13 cellular contexts compared by ENCODE assay signal in the genomic region with DNA sequence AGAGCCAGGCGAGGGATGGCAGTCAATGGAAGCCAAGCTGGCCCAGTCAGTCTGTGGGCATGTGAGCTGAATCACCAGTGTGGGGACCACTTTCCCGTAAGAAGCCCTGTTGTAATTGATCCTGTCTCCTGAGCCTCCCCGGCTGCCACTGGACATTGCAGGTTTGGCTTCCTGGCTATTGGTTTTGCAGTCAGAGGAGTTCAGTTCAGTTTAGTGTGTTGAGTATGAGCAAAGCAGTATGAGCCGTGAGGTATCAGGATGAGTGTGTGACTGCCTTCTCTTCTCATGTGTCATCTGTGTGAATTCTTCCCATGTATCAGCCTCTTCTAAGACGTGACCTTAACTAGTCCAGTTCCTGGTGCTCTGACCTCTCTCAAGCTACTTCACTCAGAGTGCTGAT.
DNase-seq lines count a peak whose midpoint lies in the region; ATAC-seq and TF ChIP-seq lines count a peak whose summit lies in the region.
"Had no signal": no experiment of that assay in that cellular context is flagged by ENCODE, and none has a peak within 500 bp of the region (broad histone marks: within the 10 kb centered on the region; RNA-seq: fewer than 3 reads in every experiment).

No MANE protein-coding gene starts in this region.

- H3K4me3 ChIP-seq in esophagus muscularis mucosa, result no peak overlapping the region
- H3K4me3 ChIP-seq in mucosa of descending colon, result no peak overlapping the region
- H3K4me3 ChIP-seq in thoracic aorta, result peak overlapping the region; percentile 22
- H3K4me3 ChIP-seq: colonic mucosa had no signal

- H3K36me3 ChIP-seq in esophagus muscularis mucosa (no peaks in the 10 kb centered on the region), mucosa of descending colon (ENCODE audit: low read depth) (no peaks in the 10 kb centered on the region), thoracic aorta (no peaks in the 10 kb centered on the region)
- H3K36me3 ChIP-seq: colonic mucosa had no signal

- TF ChIP-seq CTCF in esophagus muscularis mucosa (IDR thresholded peaks at IDR 0.05) (no peak), mucosa of descending colon (IDR thresholded peaks at IDR 0.05) (no peak), thoracic aorta (IDR thresholded peaks at IDR 0.05) (no peak)

- intact Hi-C loops in esophagus muscularis mucosa (cut with DNase I) (no loop called here), mucosa of descending colon (cut with DNase I, micrococcal nuclease) (no loop called here)

- H3K27me3 ChIP-seq in esophagus muscularis mucosa (no peaks in the 10 kb centered on the region), thoracic aorta (replicated peaks; ENCODE audit: insufficient read depth) (no peaks in the 10 kb centered on the region)
- H3K27me3 ChIP-seq: colonic mucosa had no signal

- H3K4me1 ChIP-seq in esophagus muscularis mucosa, result peaks cover 22 to 41% (median 30%) of the 10 kb centered on the region in 4 donors
- H3K4me1 ChIP-seq in mucosa of descending colon (ENCODE audit: low read depth), result no peaks in the 10 kb centered on the region
- H3K4me1 ChIP-seq in thoracic aorta (ENCODE audit: control insufficient read depth in 1 of 2, low read depth in 2 of 2), result peaks cover 42 to 86% of the 10 kb centered on the region in 2 donors
- H3K4me1 ChIP-seq: colonic mucosa had no signal

- no peak for TF ChIP-seq EP300 in esophagus muscularis mucosa (IDR thresholded peaks at IDR 0.05)

- H3K27ac ChIP-seq in esophagus muscularis mucosa (replicated peaks in 1 of 4), result peak overlapping the region; percentile 63 to 72 (median 66)
- H3K27ac ChIP-seq in thoracic aorta, result peak overlapping the region; percentile 84 to 93
- H3K27ac ChIP-seq: colonic mucosa had no signal

- ATAC-seq in HG03442 (IDR thresholded peaks at IDR 0.05; ENCODE audit: unreplicated experiment), result peak; percentile 53
- peak; percentile 25 for ATAC-seq in mucosa of descending colon
- no peak for ATAC-seq in thoracic aorta (ENCODE audit: insufficient number of reproducible peaks, low FRiP score, low read depth)
- ATAC-seq in HG02798 (IDR thresholded peaks at IDR 0.05; ENCODE audit: poor library complexity, unreplicated experiment), result no peak
- ATAC-seq: HCT116 had no signal

- H3K9me3 ChIP-seq in esophagus muscularis mucosa, result no peaks in the 10 kb centered on the region
- no peaks in the 10 kb centered on the region for H3K9me3 ChIP-seq in mucosa of descending colon
- H3K9me3 ChIP-seq in thoracic aorta, result no peaks in the 10 kb centered on the region
- H3K9me3 ChIP-seq: colonic mucosa had no signal

- WGBS in esophagus muscularis mucosa, result 40% methylated on average over 4 of the region's 5 CpGs

- no peak for TF ChIP-seq POLR2A in esophagus muscularis mucosa (IDR thresholded peaks at IDR 0.05; ENCODE audit: low read depth)

- DNase-seq in esophagus muscularis mucosa (ENCODE audit: extremely low spot score) (no peak), mucosa of descending colon (no peak), thoracic aorta (ENCODE audit: low spot score) (no peak), NCI-H1436 treated with DMSO at 0.1 percent for 48 hours (lab: John Stamatoyannopoulos, UW) (no peak), midbrain (lab: John Stamatoyannopoulos, UW) (no peak), glomerular visceral epithelial cell (ENCODE audit: extremely low spot score) (no peak)
- DNase-seq: CD4-positive, alpha-beta memory T cell; colonic mucosa; Karpas-422; stimulated activated CD8-positive, alpha-beta memory T cell treated with anti-CD3 and anti-CD28 coated beads, Interleukin-4, amount 100 ng/mL, for 48 hours had no signal

Comparison
In these comparisons a context has a peak if more than half of its experiments do, and no peak if none do; other contexts are left out.
1. ATAC-seq: peak in HG03442 (single experiment) and mucosa of descending colon (single experiment); none in thoracic aorta (single experiment) and HG02798 (single experiment).